Comparison of ENCODE assay signal across 13 cellular contexts in genomic region chr7:112001089-112001826, GRCh38.
A peak's percentile ranks its signal among the peaks of the same experiment; 100 is the strongest.
DNase-seq lines count a peak whose midpoint lies in the region; ATAC-seq, FAIRE-seq and TF ChIP-seq lines count a peak whose summit lies in the region.
"Had no signal": no experiment of that assay in that cellular context is flagged by ENCODE, and none has a peak within 500 bp of the region (broad histone marks: within the 10 kb centered on the region; RNA-seq: fewer than 3 reads in every experiment).

No MANE protein-coding gene starts in this region.

- H3K9me3 Mint-ChIP-seq in HFFc6, result no peaks in the 10 kb centered on the region
- H3K9me3 Mint-ChIP-seq in activated naive CD8-positive, alpha-beta T cell treated with anti-CD3 and anti-CD28 coated beads for 36 hours, result no peaks in the 10 kb centered on the region
- H3K9me3 Mint-ChIP-seq: activated T-cell treated with anti-CD3 and anti-CD28 coated beads, Interleukin-2, amount 50 U/mL, for 4 hours; naive B cell had no signal

- peak overlapping the region; percentile 18 for H3K4me2 ChIP-seq in smooth muscle cell

- H3K4me1 Mint-ChIP-seq in HFFc6 (ENCODE audit: low read depth), result peaks cover 10% of the 10 kb centered on the region
- H3K4me1 Mint-ChIP-seq in activated naive CD8-positive, alpha-beta T cell treated with anti-CD3 and anti-CD28 coated beads for 36 hours, result no peaks in the 10 kb centered on the region
- H3K4me1 Mint-ChIP-seq: naive B cell had no signal

- no peak overlapping the region for H2AFZ ChIP-seq in smooth muscle cell (ENCODE audit: low read depth)

- H3K4me3 Mint-ChIP-seq in HFFc6, result peak overlapping the region; percentile 35
- H3K4me3 Mint-ChIP-seq in activated naive CD8-positive, alpha-beta T cell treated with anti-CD3 and anti-CD28 coated beads for 36 hours, result no peak overlapping the region
- H3K4me3 Mint-ChIP-seq: activated T-cell treated with anti-CD3 and anti-CD28 coated beads, Interleukin-2, amount 50 U/mL, for 4 hours; naive B cell had no signal

- no peak for FAIRE-seq in D721Med (lab: Jason Lieb, UNC)

- no peak overlapping the region for H3K9ac ChIP-seq in smooth muscle cell (ENCODE audit: low read depth)

- H3F3A ChIP-seq in smooth muscle cell (ENCODE audit: low read depth), result peaks cover 6% of the 10 kb centered on the region

- H3K27ac Mint-ChIP-seq in HFFc6, result peak overlapping the region; percentile 31
- no peak overlapping the region for H3K27ac Mint-ChIP-seq in activated naive CD8-positive, alpha-beta T cell treated with anti-CD3 and anti-CD28 coated beads for 36 hours
- H3K27ac Mint-ChIP-seq: naive B cell had no signal

- 46% methylated on average over 6 of the region's 6 CpGs for WGBS in smooth muscle cell (ENCODE audit: low lambda C conversion rate)

- no peaks in the 10 kb centered on the region for H3K36me3 ChIP-seq in smooth muscle cell (ENCODE audit: low read depth)

- H3K4me3 ChIP-seq in fibroblast of villous mesenchyme (ENCODE audit: low read depth, low read length), result no peak overlapping the region
- H3K4me3 ChIP-seq in smooth muscle cell, result no peak overlapping the region

- no peaks in the 10 kb centered on the region for H3K27me3 ChIP-seq in smooth muscle cell (ENCODE audit: low read depth)

- no peaks in the 10 kb centered on the region for H3K36me3 Mint-ChIP-seq in HFFc6 (ENCODE audit: low read depth)
- no peaks in the 10 kb centered on the region for H3K36me3 Mint-ChIP-seq in activated naive CD8-positive, alpha-beta T cell treated with anti-CD3 and anti-CD28 coated beads for 36 hours
- H3K36me3 Mint-ChIP-seq: naive B cell had no signal

- H4K20me1 ChIP-seq in smooth muscle cell (ENCODE audit: low read depth), result no peaks in the 10 kb centered on the region

- TF ChIP-seq CTCF in HFFc6 (IDR thresholded peaks at IDR 0.05) (no peak), fibroblast of villous mesenchyme (IDR thresholded peaks at IDR 0.05; ENCODE audit: insufficient read depth, low read depth, low read length) (no peak), smooth muscle cell (IDR thresholded peaks at IDR 0.05; ENCODE audit: borderline replicate concordance, insufficient read depth, poor library complexity, severe bottlenecking) (no peak), D721Med (IDR thresholded peaks at IDR 0.05; ENCODE audit: insufficient read depth, missing control alignments) (no peak)

- peak overlapping the region; percentile 8 for H3K27ac ChIP-seq in smooth muscle cell (ENCODE audit: low read depth)

- no peaks in the 10 kb centered on the region for H3K9me3 ChIP-seq in smooth muscle cell (replicated peaks; ENCODE audit: low read depth)

- no peak for ATAC-seq in HG03159 (IDR thresholded peaks at IDR 0.05; ENCODE audit: unreplicated experiment)
- ATAC-seq: activated T-cell treated with anti-CD3 and anti-CD28 coated beads, Interleukin-2, amount 50 U/mL, for 4 hours had no signal

- no peaks in the 10 kb centered on the region for H3K4me1 ChIP-seq in smooth muscle cell (ENCODE audit: low read depth)

- DNase-seq in HFFc6 (peak; percentile 66), T1000 (lab: John Stamatoyannopoulos, UW) (peak; percentile 19), fibroblast of villous mesenchyme (ENCODE audit: low read depth) (peak; percentile 82), smooth muscle cell (lab: John Stamatoyannopoulos, UW; ENCODE audit: unreplicated experiment) (no peak), T-helper 1 cell (no peak), D721Med (ENCODE audit: insufficient read length, low spot score) (no peak)
- DNase-seq in activated naive CD8-positive, alpha-beta T cell treated with anti-CD3 and anti-CD28 coated beads for 36 hours, result no peak
- DNase-seq: activated T-cell treated with anti-CD3 and anti-CD28 coated beads, Interleukin-2, amount 50 U/mL, for 4 hours; erythroblast; naive B cell; NCI-H2081; T-helper 2 cell had no signal

- H3K27me3 Mint-ChIP-seq in HFFc6 (ENCODE audit: insufficient read depth), result no peaks in the 10 kb centered on the region; the same call in 1 of the 2 replicates
- peaks cover 7% of the 10 kb centered on the region for H3K27me3 Mint-ChIP-seq in activated naive CD8-positive, alpha-beta T cell treated with anti-CD3 and anti-CD28 coated beads for 36 hours

- H3K79me2 ChIP-seq in smooth muscle cell (ENCODE audit: low read depth), result no peaks in the 10 kb centered on the region

Comparison
In these comparisons a context has a peak if more than half of its experiments do, and no peak if none do; other contexts are left out.
1. DNase-seq: peak in HFFc6 (single experiment), T1000 (single experiment) and fibroblast of villous mesenchyme (single experiment); none in smooth muscle cell (single experiment), T-helper 1 cell (0 of 5), activated naive CD8-positive, alpha-beta T cell treated with anti-CD3 and anti-CD28 coated beads for 36 hours (single experiment) and D721Med (single experiment).